Comparison of ENCODE assay signal across 25 cellular contexts in genomic region chr2:211665299-211665698, GRCh38.
"Had no signal": no experiment of that assay in that cellular context is flagged by ENCODE, and none has a peak within 500 bp of the region (broad histone marks: within the 10 kb centered on the region; RNA-seq: fewer than 3 reads in every experiment).

No MANE protein-coding gene starts in this region.

- H3K4me2 ChIP-seq: KMS-11, PC-9 had no signal

- ATAC-seq: HepG2, K562, Right ventricle myocardium inferior had no signal

- DNase-seq: IMR-90; Kasumi-1; NCI-H1092; NCI-H1105 treated with DMSO at 0.1 percent for 48 hours; NCI-H1417 treated with DMSO at 0.1 percent for 48 hours; NCI-H146; NCI-H1694 treated with DMSO at 0.1 percent for 48 hours; NCI-H1930; NCI-H2081; NCI-H2107; NCI-H2227 treated with DMSO at 0.1 percent for 48 hours; NCI-H524; NCI-H526 treated with DMSO at 0.1 percent for 48 hours; NCI-H748 treated with DMSO at 0.1 percent for 48 hours; NK-92 treated with Interleukin-12 subunit alpha and Interleukin-12 subunit beta, amount 100 ng/mL, for 24 hours; OCI-M1; PC-9; Peyer's patch; SIG-M5 had no signal

- H3K27me3 ChIP-seq: Peyer's patch, SJSA1 had no signal

- H3K9ac ChIP-seq: KMS-11 had no signal

- H3K9me3 ChIP-seq: Peyer's patch, SJSA1 had no signal

- H3K4me3 ChIP-seq: K562, PC-9, Peyer's patch, SJSA1, SK-N-MC had no signal

- H3K4me1 ChIP-seq: Peyer's patch, SJSA1 had no signal

- H3K27ac ChIP-seq: KMS-11, PC-9, Peyer's patch, SJSA1, SK-N-MC had no signal

- H2AFZ ChIP-seq: PC-9 had no signal

- H3K36me3 ChIP-seq: Peyer's patch, SJSA1 had no signal
